In the genomic region with DNA sequence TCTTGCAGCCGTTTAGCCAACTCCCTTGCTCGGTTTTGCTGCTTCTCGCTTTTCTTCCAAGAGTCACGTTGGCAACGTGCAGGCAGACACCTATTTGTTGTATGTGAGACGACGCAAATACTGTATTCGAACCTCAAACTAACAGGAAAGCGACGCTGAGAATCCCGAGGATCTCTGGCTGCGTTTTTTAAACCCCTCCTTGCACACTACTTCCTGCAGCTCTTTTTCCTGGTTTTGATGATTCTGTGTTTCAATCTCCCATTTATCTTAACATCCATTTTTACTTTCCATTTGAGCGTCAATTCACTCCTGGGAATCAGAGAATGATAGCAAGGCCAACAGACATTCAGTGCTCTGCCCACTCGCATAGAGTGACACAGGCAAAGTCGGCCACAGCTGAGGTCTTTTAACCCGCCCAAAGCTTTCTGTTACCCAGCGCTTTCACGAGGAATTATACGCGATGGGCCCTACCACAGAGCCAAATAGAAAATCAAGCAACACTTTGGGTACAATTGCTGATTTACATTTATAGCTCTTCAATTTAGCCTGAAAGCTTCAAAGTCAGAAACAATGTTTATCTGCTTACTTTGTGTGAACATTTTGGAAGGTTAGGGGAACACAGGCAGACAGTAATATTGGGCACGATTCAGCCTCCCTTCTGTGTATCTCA, we compare ENCODE assay signal across 8 cellular contexts. TPM values are rescaled to one million over a fixed set of nuclear protein-coding genes. Genes with fewer than 3 reads are reported as not detected.
DNase-seq lines count a peak whose midpoint lies in the region; TF ChIP-seq lines count a peak whose summit lies in the region.

No MANE protein-coding gene starts in this region.

- intact Hi-C loops in esophagus squamous epithelium (cut with DNase I), result no loop called here

- H3K27me3 ChIP-seq in SJCRH30 (no peaks in the 10 kb centered on the region), esophagus squamous epithelium (no peaks in the 10 kb centered on the region), rectal smooth muscle tissue (ENCODE audit: control insufficient read depth, insufficient read depth, low read length) (no peaks in the 10 kb centered on the region)

- H3K4me3 ChIP-seq in SJCRH30 (peak overlapping the region; percentile 91), esophagus squamous epithelium (peak overlapping the region in 3 of 4 donors; percentile 81 to 99 (median 87)), rectal smooth muscle tissue (ENCODE audit: low read length) (peak overlapping the region; percentile 71)

- H3K9me3 ChIP-seq in SJCRH30 (replicated peaks), result no peaks in the 10 kb centered on the region
- H3K9me3 ChIP-seq in esophagus squamous epithelium, result no peaks in the 10 kb centered on the region

- TF ChIP-seq POLR2A in esophagus squamous epithelium (IDR thresholded peaks at IDR 0.05), result no peak

- H3K9ac ChIP-seq in rectal smooth muscle tissue (ENCODE audit: low read length), result no peak overlapping the region

- DNase-seq in DMS114 treated with DMSO at 0.1 percent for 48 hours (lab: John Stamatoyannopoulos, UW; ENCODE audit: unreplicated experiment) (peak; percentile 46), SJCRH30 (peak in 1 of 2 experiments; percentile 30), esophagus squamous epithelium (lab: John Stamatoyannopoulos, UW) (no peak), GM03348 (ENCODE audit: low spot score) (no peak), NCI-H526 treated with DMSO at 0.1 percent for 48 hours (lab: John Stamatoyannopoulos, UW) (no peak), GF-D8 (lab: John Stamatoyannopoulos, UW) (no peak), NOMO-1 (lab: John Stamatoyannopoulos, UW; ENCODE audit: unreplicated experiment in 2 of 2) (no peak)

- H3K4me1 ChIP-seq in SJCRH30 (peaks cover 42% of the 10 kb centered on the region), esophagus squamous epithelium (peaks cover 11 to 61% (median 16%) of the 10 kb centered on the region in 3 donors), rectal smooth muscle tissue (ENCODE audit: control insufficient read depth, insufficient read depth, low read length) (peaks cover 10% of the 10 kb centered on the region)

- 49 to 60% methylated on average over 21 of the region's 21 CpGs for WGBS in esophagus squamous epithelium, 2 donors

- H3K27ac ChIP-seq in SJCRH30 (peak overlapping the region; percentile 95), esophagus squamous epithelium (peak overlapping the region; percentile 98 to 100 (median 98)), rectal smooth muscle tissue (ENCODE audit: low read depth, low read length) (peak overlapping the region; percentile 48)

- TF ChIP-seq CTCF in esophagus squamous epithelium (IDR thresholded peaks at IDR 0.05), result no peak

- 0 out of 2 replicates have a peak, but pooled peaks cover 6% of the 10 kb centered on the region for H3K36me3 ChIP-seq in SJCRH30
- peaks cover 0 to 18% (median 8%) of the 10 kb centered on the region in 3 donors for H3K36me3 ChIP-seq in esophagus squamous epithelium
- no peaks in the 10 kb centered on the region for H3K36me3 ChIP-seq in rectal smooth muscle tissue (ENCODE audit: control insufficient read depth, insufficient read depth, low read length)

RNA-seq across cellular contexts. Expression of a gene that starts 1.6 kb away (rescaled TPM):
- 236 and 243 TPM in 2 replicates for total RNA-seq in SJCRH30 (2014; rRNA removed; shearing (Covaris generic))
- 1,000 to 10,000 TPM; 2,116 to 2,445 (median 2,399) TPM for total RNA-seq in esophagus squamous epithelium

Comparison
In these comparisons a context has a peak if more than half of its experiments do, and no peak if none do; other contexts are left out.
1. H3K27ac ChIP-seq: peak in every context shown above with its lines; median percentile 98 in esophagus squamous epithelium; 95 in SJCRH30; 48 in rectal smooth muscle tissue.